Comparison of ENCODE assay signal across 8 cellular contexts in genomic region chr13:89925107-89925506, GRCh38.
DNase-seq lines count a peak whose midpoint lies in the region; ATAC-seq and TF ChIP-seq lines count a peak whose summit lies in the region.

No MANE protein-coding gene starts in this region.

- no peak overlapping the region for H3K4me3 Mint-ChIP-seq in activated T-cell treated with anti-CD3 and anti-CD28 coated beads, Interleukin-2, amount 50 U/mL, for 4 hours

- no peaks in the 10 kb centered on the region for H3K4me1 Mint-ChIP-seq in activated T-cell treated with anti-CD3 and anti-CD28 coated beads, Interleukin-2, amount 50 U/mL, for 4 hours (ENCODE audit: low read depth)

- peak; percentile 16 for DNase-seq in DMS114 treated with DMSO at 0.1 percent for 48 hours (lab: John Stamatoyannopoulos, UW; ENCODE audit: unreplicated experiment)
- peak; percentile 12 for DNase-seq in LHCN-M2 (ENCODE audit: low read depth)
- peak; percentile 48 for DNase-seq in kidney tubule cell (ENCODE audit: low spot score)
- no peak for DNase-seq in activated T-cell treated with anti-CD3 and anti-CD28 coated beads, Interleukin-2, amount 50 U/mL, for 4 hours
- DNase-seq in activated gamma-delta T cell treated with Interleukin-2 at 50 U/mL for 16 hours: no peak

- H3K27me3 Mint-ChIP-seq in activated T-cell treated with anti-CD3 and anti-CD28 coated beads, Interleukin-2, amount 50 U/mL, for 4 hours (ENCODE audit: low read depth): no peaks in the 10 kb centered on the region

- H3K27ac ChIP-seq in VCaP: no peak overlapping the region

- peaks cover 4% of the 10 kb centered on the region for H3K9me3 Mint-ChIP-seq in activated T-cell treated with anti-CD3 and anti-CD28 coated beads, Interleukin-2, amount 50 U/mL, for 4 hours

- TF ChIP-seq CTCF in VCaP (conservative IDR thresholded peaks at IDR 0.05): peak; percentile 77

- no peaks in the 10 kb centered on the region for H3K36me3 Mint-ChIP-seq in activated T-cell treated with anti-CD3 and anti-CD28 coated beads, Interleukin-2, amount 50 U/mL, for 4 hours (ENCODE audit: insufficient read depth)

- ATAC-seq in HG03378 (IDR thresholded peaks at IDR 0.05; ENCODE audit: unreplicated experiment) (no peak), GM21381 (IDR thresholded peaks at IDR 0.05; ENCODE audit: unreplicated experiment) (no peak)
- ATAC-seq in activated T-cell treated with anti-CD3 and anti-CD28 coated beads, Interleukin-2, amount 50 U/mL, for 4 hours: no peak

Comparison
In these comparisons a context has a peak if more than half of its experiments do, and no peak if none do; other contexts are left out.
1. DNase-seq: peak in DMS114 treated with DMSO at 0.1 percent for 48 hours (single experiment), LHCN-M2 (single experiment) and kidney tubule cell (single experiment); none in activated T-cell treated with anti-CD3 and anti-CD28 coated beads, Interleukin-2, amount 50 U/mL, for 4 hours (single experiment) and activated gamma-delta T cell treated with Interleukin-2 at 50 U/mL for 16 hours (single experiment).